8 cellular contexts compared by ENCODE assay signal in genomic region chr3:122560680-122561079, GRCh38. TPM values are rescaled to one million over a fixed set of nuclear protein-coding genes. Genes with fewer than 3 reads are reported as not detected.
DNase-seq lines count a peak whose midpoint lies in the region; ATAC-seq and TF ChIP-seq lines count a peak whose summit lies in the region.

No MANE protein-coding gene starts in this region.

- peak overlapping the region; percentile 95 for H3K27ac Mint-ChIP-seq in T-helper 17 cell
- no peak overlapping the region for H3K27ac Mint-ChIP-seq in MCF 10A (ENCODE audit: low read depth, unreplicated experiment)
- H3K27ac Mint-ChIP-seq in stimulated activated naive CD8-positive, alpha-beta T cell treated with anti-CD3 and anti-CD28 coated beads, Interleukin-15, Interleukin-2, amounts not matched to agents 100 ng/mL and 50 ng/mL, for 24 hours, result peak overlapping the region; percentile 77

- ATAC-seq in T-helper 17 cell, result peak; percentile 27
- ATAC-seq in lung (ENCODE audit: insufficient read depth, low FRiP score), result no peak

- CTCF ChIA-PET in MCF 10A (lab: Yijun Ruan, JAX), result interaction anchor here (0.6 to 9.5 kb wide), 16 partner anchors 11 to 566 kb away, joined by 3 to 140 read pairs (median 3); partner anchors contain the start of gene PARP14

- H3K36me3 Mint-ChIP-seq in T-helper 17 cell (ENCODE audit: low read depth) (peaks cover 6% of the 10 kb centered on the region), MCF 10A (ENCODE audit: insufficient read depth, unreplicated experiment) (peaks cover 14% of the 10 kb centered on the region)
- peaks cover 57% of the 10 kb centered on the region for H3K36me3 Mint-ChIP-seq in stimulated activated naive CD8-positive, alpha-beta T cell treated with anti-CD3 and anti-CD28 coated beads, Interleukin-15, Interleukin-2, amounts not matched to agents 100 ng/mL and 50 ng/mL, for 24 hours (ENCODE audit: low read depth)

- BruUV-seq in MCF 10A (replicated peaks; lab: Mats Ljungman, UMichigan), result no TSS peak

- peak overlapping the region in 1 of 2 donors; percentile 61 for H3K27ac ChIP-seq in lung (ENCODE audit: low read depth in 1 of 2, low read length in 1 of 2)

- H3K4me3 ChIP-seq in lung, result no peak overlapping the region

- H3K27me3 ChIP-seq in lung (ENCODE audit: control insufficient read depth, insufficient read depth), result no peaks in the 10 kb centered on the region

- H3K36me3 ChIP-seq in lung (ENCODE audit: control insufficient read depth in 2 of 2, insufficient read depth in 2 of 2, low read length in 2 of 2), result peaks cover 12 to 19% of the 10 kb centered on the region in 2 donors

- no peaks in the 10 kb centered on the region for H3K9me3 ChIP-seq in T-helper 17 cell (ENCODE audit: control insufficient read depth, low read length, poor library complexity, severe bottlenecking)
- H3K9me3 ChIP-seq in lung (ENCODE audit: control insufficient read depth in 2 of 2, insufficient read depth in 1 of 2, low read length in 1 of 2), result no peaks in the 10 kb centered on the region

- TF ChIP-seq CTCF in GM13977 (IDR thresholded peaks at IDR 0.05; ENCODE audit: extremely low read depth, insufficient read depth, missing control alignments) (peak; percentile 68), MCF 10A (IDR thresholded peaks at IDR 0.05; ENCODE audit: unreplicated experiment) (peak; percentile 43), lung (IDR thresholded peaks at IDR 0.05; ENCODE audit: control extremely low read depth, extremely low read depth) (peak; percentile 52)

- H3K9me3 Mint-ChIP-seq in MCF 10A (ENCODE audit: unreplicated experiment), result no peaks in the 10 kb centered on the region
- no peaks in the 10 kb centered on the region for H3K9me3 Mint-ChIP-seq in stimulated activated naive CD8-positive, alpha-beta T cell treated with anti-CD3 and anti-CD28 coated beads, Interleukin-15, Interleukin-2, amounts not matched to agents 100 ng/mL and 50 ng/mL, for 24 hours

- peaks cover 0 to 8% of the 10 kb centered on the region in 2 donors for H3K4me1 ChIP-seq in lung (ENCODE audit: control insufficient read depth in 2 of 2, insufficient read depth in 2 of 2, low read length in 2 of 2)

- DNase-seq in Ammon's horn (ENCODE audit: low spot score) (peak; percentile 23), GM13977 (ENCODE audit: low spot score) (peak; percentile 76), NCI-H1105 (lab: John Stamatoyannopoulos, UW) (peak; percentile 58), T-helper 17 cell (peak in 1 of 3 donors; percentile 46), MCF 10A (ENCODE audit: unreplicated experiment) (peak; percentile 75), lung (ENCODE audit: low spot score) (peak; percentile 47), posterior vena cava (ENCODE audit: low spot score) (no peak)

- H3K4me3 Mint-ChIP-seq in T-helper 17 cell (no peak overlapping the region), MCF 10A (ENCODE audit: unreplicated experiment) (no peak overlapping the region)
- peak overlapping the region; percentile 4 for H3K4me3 Mint-ChIP-seq in stimulated activated naive CD8-positive, alpha-beta T cell treated with anti-CD3 and anti-CD28 coated beads, Interleukin-15, Interleukin-2, amounts not matched to agents 100 ng/mL and 50 ng/mL, for 24 hours

- in situ Hi-C loops in GM13977 (cut with MboI; ENCODE audit: low pct_unique_long_range_greater_than_20kb, low sequenced_read_pairs, unreplicated experiment), result loop anchor here (25.0 kb wide), 1 partner anchor 477 kb away; the partner anchor contains the start of gene SEMA5B

- H3K27me3 Mint-ChIP-seq in T-helper 17 cell (no peaks in the 10 kb centered on the region), MCF 10A (ENCODE audit: insufficient read depth, unreplicated experiment) (no peaks in the 10 kb centered on the region)
- no peaks in the 10 kb centered on the region for H3K27me3 Mint-ChIP-seq in stimulated activated naive CD8-positive, alpha-beta T cell treated with anti-CD3 and anti-CD28 coated beads, Interleukin-15, Interleukin-2, amounts not matched to agents 100 ng/mL and 50 ng/mL, for 24 hours

- POLR2A ChIA-PET in MCF 10A (lab: Yijun Ruan, JAX), result interaction anchor here (0.8 to 5.5 kb wide), 2 partner anchors 8 to 119 kb away, joined by 3 to 30 read pairs; partner anchors contain the start of gene PARP14

- peaks cover 37% of the 10 kb centered on the region for H3K4me1 Mint-ChIP-seq in T-helper 17 cell
- H3K4me1 Mint-ChIP-seq in MCF 10A (ENCODE audit: insufficient read depth, unreplicated experiment), result peaks cover 11% of the 10 kb centered on the region
- H3K4me1 Mint-ChIP-seq in stimulated activated naive CD8-positive, alpha-beta T cell treated with anti-CD3 and anti-CD28 coated beads, Interleukin-15, Interleukin-2, amounts not matched to agents 100 ng/mL and 50 ng/mL, for 24 hours (ENCODE audit: low read depth), result peaks cover 47% of the 10 kb centered on the region

- 92 to 93% methylated on average over 1 of the region's 1 CpG for WGBS in lung, 2 donors

- intact Hi-C loops in MCF 10A (cut with micrococcal nuclease), result loop anchor here (1.0 to 10.0 kb wide), 5 partner anchors 119 to 694 kb away; partner anchors contain the start of genes HSPBAP1 and SEMA5B
- intact Hi-C loops in posterior vena cava (cut with DNase I), result loop anchor here (5.0 kb wide), 2 partner anchors 117 to 122 kb away; partner anchors contain the start of gene PARP14 (in 1 of the 2)

RNA-seq across cellular contexts. Expression of gene PARP9, which starts 3.4 kb away (rescaled TPM):
- total RNA-seq in T-helper 17 cell (10 to 100 TPM; 19.6 to 20.2 TPM), MCF 10A (2022) (6.3 and 11.9 TPM in 2 replicates), lung (10 to 100 TPM; 31.7 to 48.1 TPM), posterior vena cava (10 to 100 TPM; 29.8 to 31.9 TPM)
- polyA plus RNA-seq in lung, result 10 to 100 TPM; 34.9 to 57.0 TPM

RNA-seq across cellular contexts. Expression of gene DTX3L, which starts 3.5 kb away (rescaled TPM):
- total RNA-seq in T-helper 17 cell (10 to 100 TPM; 31.3 to 34.0 TPM), MCF 10A (2022) (19.0 and 19.1 TPM in 2 replicates), lung (10 to 100 TPM; 39.0 to 52.0 TPM), posterior vena cava (10 to 100 TPM; 22.8 to 32.0 TPM)
- polyA plus RNA-seq in lung, result 10 to 100 TPM; 18.7 to 22.3 TPM

RNA-seq across cellular contexts. Expression of gene PARP15, which starts 16.8 kb away (rescaled TPM):
- 10 to 100 TPM; 69.3 to 87.6 TPM for total RNA-seq in T-helper 17 cell
- not detected in 2 replicates for total RNA-seq in MCF 10A (2022)
- total RNA-seq in lung, result 1 to 10 TPM; 4.4 to 6.1 TPM
- polyA plus RNA-seq in lung, result 1 to 10 TPM; 2.4 to 4.3 TPM
- total RNA-seq in posterior vena cava, result 1 to 10 TPM; 2.5 to 3.5 TPM

RNA-seq across cellular contexts. Expression of gene KPNA1, which starts 45.9 kb away (rescaled TPM):
- total RNA-seq in T-helper 17 cell (10 to 100 TPM; 50.5 to 55.6 TPM), MCF 10A (2022) (101 and 104 TPM in 2 replicates), lung (10 to 100 TPM; 38.7 to 55.2 TPM), posterior vena cava (10 to 100 TPM; 62.4 to 80.3 TPM)
- 10 to 100 TPM; 10.8 to 19.2 TPM for polyA plus RNA-seq in lung

Comparison
In these comparisons a context has a peak if more than half of its experiments do, and no peak if none do; other contexts are left out.
1. RNA of gene PARP15, which starts 16.8 kb away (total RNA-seq): 69.3 to 87.6 TPM in T-helper 17 cell; 4.4 to 6.1 TPM in lung, 2.5 to 3.5 TPM in posterior vena cava and not detected in MCF 10A; every median in the first group is over 4 times any median in the second.
2. Peak in every context shown above with its lines, with median percentiles within 50 percentile points of each other: CTCF ChIP-seq.